18 cellular contexts compared by ENCODE assay signal in the genomic region with DNA sequence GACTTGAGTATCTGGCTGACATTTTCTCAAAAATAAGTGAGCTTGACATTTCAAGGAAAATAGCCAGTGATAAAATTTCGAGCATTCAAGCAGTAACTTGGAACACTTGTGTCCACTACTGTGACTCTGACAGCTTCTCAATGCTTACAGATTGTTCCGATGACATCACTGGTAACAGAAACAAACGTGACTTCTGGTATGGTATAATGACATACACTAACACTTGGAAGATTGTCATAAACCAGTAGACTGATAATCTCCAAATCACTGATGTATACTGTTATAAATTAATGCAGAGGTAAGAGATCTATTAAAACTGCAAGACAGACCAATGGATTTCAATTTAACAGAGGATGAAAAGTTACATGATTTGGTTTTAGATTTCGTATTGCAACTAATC. TPM values are rescaled to one million over a fixed set of nuclear protein-coding genes. Genes with fewer than 3 reads are reported as not detected.
DNase-seq lines count a peak whose midpoint lies in the region; ATAC-seq, FAIRE-seq and TF ChIP-seq lines count a peak whose summit lies in the region.
"Had no signal": no experiment of that assay in that cellular context is flagged by ENCODE, and none has a peak within 500 bp of the region (broad histone marks: within the 10 kb centered on the region; RNA-seq: fewer than 3 reads in every experiment).

No MANE protein-coding gene starts in this region.

- intact Hi-C loops in K562 (cut with micrococcal nuclease): no loop called here

- no peak for TF ChIP-seq EP300 in K562 (IDR thresholded peaks at IDR 0.05; ENCODE audit: low read length)

- H3K4me1 ChIP-seq in K562 (replicated peaks in 1 of 2; ENCODE audit: control insufficient read depth in 2 of 2, insufficient read depth in 2 of 2, low read length in 2 of 2): peaks cover 3 to 22% of the 10 kb centered on the region in 2 experiments; a peak in 4 of 5 replicates

- H3K27me3 ChIP-seq in K562 (ENCODE audit: control insufficient read depth in 2 of 2, insufficient read depth in 2 of 2, low read length in 2 of 2): no peaks in the 10 kb centered on the region
- H3K27me3 ChIP-seq: BLaER1 had no signal

- no peak for DNase-seq in H54 (ENCODE audit: insufficient read length, low spot score)
- no peak for DNase-seq in HEK293T (ENCODE audit: extremely low spot score)
- no peak for DNase-seq in K562 (ENCODE audit: extremely low read depth in 1 of 4, low spot score in 3 of 4)
- DNase-seq in NCI-H2171 (lab: John Stamatoyannopoulos, UW): no peak
- no peak for DNase-seq in activated naive CD4-positive, alpha-beta T cell treated with anti-CD3 and anti-CD28 coated beads, Interleukin-2, amount 50 U/mL, for 72 hours (ENCODE audit: low spot score in 2 of 2)
- no peak for DNase-seq in iPS-NIHi11 (ENCODE audit: low spot score)
- DNase-seq: CD4-positive, CD25-positive, alpha-beta regulatory T cell; CD8-positive, alpha-beta memory T cell; DMS53; DND-41; GM23248; H9 had no signal

- H3K36me3 Mint-ChIP-seq in activated naive CD4-positive, alpha-beta T cell treated with anti-CD3 and anti-CD28 coated beads, Interleukin-2, amount 50 U/mL, for 72 hours: peaks cover 31 to 37% of the 10 kb centered on the region in 2 donors

- peaks cover 94% of the 10 kb centered on the region for H3K79me2 ChIP-seq in K562 (ENCODE audit: control insufficient read depth, insufficient read depth, low read length)

- no peaks in the 10 kb centered on the region for H4K20me1 ChIP-seq in K562 (replicated peaks; ENCODE audit: control insufficient read depth, insufficient read depth, low read length)

- peaks cover 17% of the 10 kb centered on the region in 2 donors for H3K9me3 Mint-ChIP-seq in activated naive CD4-positive, alpha-beta T cell treated with anti-CD3 and anti-CD28 coated beads, Interleukin-2, amount 50 U/mL, for 72 hours

- H3K9me3 ChIP-seq in K562 (replicated peaks; ENCODE audit: control insufficient read depth, insufficient read depth, low read depth, low read length): peaks cover 4% of the 10 kb centered on the region; the same call in 1 of the 2 replicates

- no peak for TF ChIP-seq CTCF in K562 (IDR thresholded peaks at IDR 0.05 in 2 of 3, conservative IDR thresholded peaks at IDR 0.05 in 1 of 3; ENCODE audit: insufficient read depth in 2 of 3, low read depth in 1 of 3, low read length in 3 of 3)

- no peak overlapping the region for H3K9ac ChIP-seq in K562 (ENCODE audit: insufficient read depth in 1 of 2, low read depth in 2 of 2, low read length in 2 of 2)
- H3K9ac ChIP-seq: BLaER1, GM23248 had no signal

- CTCF ChIA-PET in HEK293T (lab: Yijun Ruan, JAX): no interaction called here
- CTCF ChIA-PET in K562 (lab: Yijun Ruan, JAX; ENCODE audit: low intra/inter-chr PET ratio): no interaction called here

- 57% methylated on average over 4 of the region's 4 CpGs for WGBS in K562 (ENCODE audit: insufficient coverage, low coverage, missing lambda C conversion rate)

- TF ChIP-seq RAD21 in K562 (CRISPR knock-in tag; conservative IDR thresholded peaks at IDR 0.05 in 1 of 2, IDR thresholded peaks at IDR 0.05 in 1 of 2): no peak

- no peak overlapping the region for H3K27ac Mint-ChIP-seq in activated naive CD4-positive, alpha-beta T cell treated with anti-CD3 and anti-CD28 coated beads, Interleukin-2, amount 50 U/mL, for 72 hours
- H3K27ac Mint-ChIP-seq: B cell; CD4-positive, CD25-positive, alpha-beta regulatory T cell; CD8-positive, alpha-beta memory T cell; H9 had no signal

- no peak overlapping the region for H3K27ac ChIP-seq in K562 (ENCODE audit: extremely low read depth, low read depth, low read length)
- H3K27ac ChIP-seq: BLaER1, C4-2B, GM23248 had no signal

- ATAC-seq in K562: peak; percentile 27; the same call in 1 of the 3 replicates
- ATAC-seq in activated naive CD4-positive, alpha-beta T cell treated with anti-CD3 and anti-CD28 coated beads, Interleukin-2, amount 50 U/mL, for 72 hours: no peak
- ATAC-seq: HCT116 had no signal

- peak overlapping the region; percentile 10; the same call in 1 of the 2 replicates for H3K4me2 ChIP-seq in K562 (ENCODE audit: insufficient read depth, low read length)
- H3K4me2 ChIP-seq: BLaER1 had no signal

- in situ Hi-C loops in K562 (cut with MboI): no loop called here

- H3K9me1 ChIP-seq in K562 (ENCODE audit: control insufficient read depth, insufficient read depth, low read length): no peaks in the 10 kb centered on the region

- TF ChIP-seq POLR2A in H54 (IDR thresholded peaks at IDR 0.05; ENCODE audit: low read depth, low read length): no peak
- no peak for TF ChIP-seq POLR2A in K562 (conservative IDR thresholded peaks at IDR 0.05)

- H2AFZ ChIP-seq in K562 (ENCODE audit: low read depth, low read length): no peak overlapping the region
- H2AFZ ChIP-seq: GM23248 had no signal

- no peak overlapping the region for H3K4me3 ChIP-seq in K562
- H3K4me3 ChIP-seq: BLaER1, GM23248 had no signal

- POLR2A ChIA-PET in HEK293T (lab: Yijun Ruan, JAX): no interaction called here
- POLR2A ChIA-PET in K562 (lab: Yijun Ruan, JAX): interaction anchor here (0.7 to 1.0 kb wide), 4 partner anchors 8 to 1806 kb away, joined by 3 to 5 read pairs (median 4); no protein-coding TSS in a partner anchor

- FAIRE-seq in H54 (lab: Jason Lieb, UNC): peak; percentile 58
- FAIRE-seq in K562 (lab: Jason Lieb, UNC): no peak
- FAIRE-seq: G401.6, H1 had no signal

- BruUV-seq in K562 (replicated peaks; lab: Mats Ljungman, UMichigan): no TSS peak

- H3K36me3 ChIP-seq in K562 (ENCODE audit: control insufficient read depth, insufficient read depth, low read length): peaks cover 20% of the 10 kb centered on the region; the same call in 2 of the 3 replicates

TF ChIP-seq in HEK293T, 16 proteins besides CTCF, POLR2A, EP300 and RAD21:
- TF ChIP-seq, protein P1, sequence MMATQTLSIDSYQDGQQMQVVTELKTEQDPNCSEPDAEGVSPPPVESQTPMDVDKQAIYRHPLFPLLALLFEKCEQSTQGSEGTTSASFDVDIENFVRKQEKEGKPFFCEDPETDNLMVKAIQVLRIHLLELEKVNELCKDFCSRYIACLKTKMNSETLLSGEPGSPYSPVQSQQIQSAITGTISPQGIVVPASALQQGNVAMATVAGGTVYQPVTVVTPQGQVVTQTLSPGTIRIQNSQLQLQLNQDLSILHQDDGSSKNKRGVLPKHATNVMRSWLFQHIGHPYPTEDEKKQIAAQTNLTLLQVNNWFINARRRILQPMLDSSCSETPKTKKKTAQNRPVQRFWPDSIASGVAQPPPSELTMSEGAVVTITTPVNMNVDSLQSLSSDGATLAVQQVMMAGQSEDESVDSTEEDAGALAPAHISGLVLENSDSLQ (IDR thresholded peaks at IDR 0.05): peak; percentile 65
- TF ChIP-seq L3MBTL2 (conservative IDR thresholded peaks at IDR 0.05): no peak
- TF ChIP-seq ARNT (IDR thresholded peaks at IDR 0.05): peak; percentile 80; the same call in 1 of the 2 replicates
- TF ChIP-seq FOXA1 (IDR thresholded peaks at IDR 0.05): no peak
- TF ChIP-seq ZNF384 (IDR thresholded peaks at IDR 0.05): no peak

TF ChIP-seq in K562, 482 proteins besides CTCF, POLR2A, EP300 and RAD21 (continues in another document):
- peak; percentile 62 for TF ChIP-seq BHLHE40 (IDR thresholded peaks at IDR 0.05; ENCODE audit: low read length)
- peak; percentile 66; the same call in 1 of the 2 replicates for TF ChIP-seq ATF7 (IDR thresholded peaks at IDR 0.05)
- TF ChIP-seq ATF1 (CRISPR knock-in tag; IDR thresholded peaks at IDR 0.05): no peak
- TF ChIP-seq ATF1 (tag; IDR thresholded peaks at IDR 0.05): 0 out of 2 replicates have a peak, but pooled peaks have one; percentile 21
- TF ChIP-seq ZNF232 (CRISPR knock-in tag; IDR thresholded peaks at IDR 0.05): no peak
- no peak for TF ChIP-seq MTA3 (IDR thresholded peaks at IDR 0.05; ENCODE audit: borderline replicate concordance)
- TF ChIP-seq JUND (IDR thresholded peaks at IDR 0.05; ENCODE audit: borderline replicate concordance, low read depth, low read length): 0 out of 2 replicates have a peak, but pooled peaks have one; percentile 15
- no peak for TF ChIP-seq JUND (tag; IDR thresholded peaks at IDR 0.05; ENCODE audit: borderline replicate concordance, low read depth, low read length)
- TF ChIP-seq, protein P2, sequence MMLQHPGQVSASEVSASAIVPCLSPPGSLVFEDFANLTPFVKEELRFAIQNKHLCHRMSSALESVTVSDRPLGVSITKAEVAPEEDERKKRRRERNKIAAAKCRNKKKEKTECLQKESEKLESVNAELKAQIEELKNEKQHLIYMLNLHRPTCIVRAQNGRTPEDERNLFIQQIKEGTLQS (IDR thresholded peaks at IDR 0.05): peak; percentile 62
- TF ChIP-seq, protein P2 (CRISPR knock-in tag; conservative IDR thresholded peaks at IDR 0.05): no peak
- TF ChIP-seq MEIS2 (IDR thresholded peaks at IDR 0.05; ENCODE audit: partially characterized antibody): peak; percentile 10
- TF ChIP-seq, protein P3, sequence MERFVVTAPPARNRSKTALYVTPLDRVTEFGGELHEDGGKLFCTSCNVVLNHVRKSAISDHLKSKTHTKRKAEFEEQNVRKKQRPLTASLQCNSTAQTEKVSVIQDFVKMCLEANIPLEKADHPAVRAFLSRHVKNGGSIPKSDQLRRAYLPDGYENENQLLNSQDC (CRISPR knock-in tag; IDR thresholded peaks at IDR 0.05): no peak

RNA-seq across cellular contexts. Expression of a gene that starts 6.5 kb away (rescaled TPM):
- total RNA-seq in K562 (2011; cell fraction: chromatin; rRNA removed; ENCODE audit: low replicate concordance): 13.0 and 53.9 TPM in 2 replicates
- total RNA-seq in K562 (2011; cell fraction: nucleolus; rRNA removed): 7.5 and 9.9 TPM in 2 replicates
- total RNA-seq in K562 (2011; cell fraction: nucleoplasm; rRNA removed): 25.6 and 40.0 TPM in 2 replicates
- total RNA-seq in K562 (2014; rRNA removed) (11.7 and 14.0 TPM in 2 replicates), K562 (2014; rRNA removed; fragmentation: Illumina TruSeq; extraction: Trizol) (29.1 and 33.9 TPM in 2 replicates), K562 (2015; rRNA removed; fragmentation: Illumina TruSeq; extraction: Trizol) (28.8 and 29.5 TPM in 2 replicates), K562 (2021) (22.0 and 23.0 TPM in 2 replicates)
- polyA plus RNA-seq in K562 (2011; rRNA removed) (17.1 and 18.3 TPM in 2 replicates), K562 (2014; fragmentation: Illumina TruSeq; extraction: Trizol) (21.3 and 23.6 TPM in 2 replicates), K562 (2014; fragmentation: Nextera tagmentation; extraction: Ambion mirVana) (10 to 100 TPM; 34.2 to 35.9 TPM), K562 (2014; rRNA removed) (14.7 and 19.2 TPM in 2 replicates)
- 2.9 and 6.9 TPM in 2 replicates for polyA plus RNA-seq in K562 (2011; cell fraction: cytosol; rRNA removed)
- polyA plus RNA-seq in K562 (2011; cell fraction: nucleus; rRNA removed): 17.9 and 29.3 TPM in 2 replicates
- polyA plus RNA-seq in K562 (2012): 16.7 and 29.5 TPM in 2 replicates
- 24.1 and 28.4 TPM in 2 replicates for polyA minus RNA-seq in K562 (2011; rRNA and poly(A)+ RNA removed)
- 9.4 and 10.1 TPM in 2 replicates for polyA minus RNA-seq in K562 (2011; cell fraction: cytosol; rRNA and poly(A)+ RNA removed)
- 29.1 and 59.8 TPM in 2 replicates for polyA minus RNA-seq in K562 (2011; cell fraction: nucleus; rRNA and poly(A)+ RNA removed)
- total RNA-seq in activated naive CD4-positive, alpha-beta T cell treated with anti-CD3 and anti-CD28 coated beads, Interleukin-2, amount 50 U/mL, for 72 hours: 10 to 100 TPM; 14.4 to 15.9 TPM
